9 cellular contexts compared by ENCODE assay signal in genomic region chr2:120222186-120223033, GRCh38. TPM values are rescaled to one million over a fixed set of nuclear protein-coding genes. Genes with fewer than 3 reads are reported as not detected.
A peak's percentile ranks its signal among the peaks of the same experiment; 100 is the strongest.
DNase-seq lines count a peak whose midpoint lies in the region; FAIRE-seq and TF ChIP-seq lines count a peak whose summit lies in the region.
"Had no signal": no experiment of that assay in that cellular context is flagged by ENCODE, and none has a peak within 500 bp of the region (broad histone marks: within the 10 kb centered on the region; RNA-seq: fewer than 3 reads in every experiment).

No MANE protein-coding gene starts in this region.

- CTCF ChIA-PET in activated naive CD4-positive, alpha-beta T cell treated with anti-CD3 and anti-CD28 coated beads, Interleukin-2, amount 10 ng/mL, durations not matched to agents 7 days and 5 days (lab: Charles Lee), result interaction anchor here (1.1 to 2.7 kb wide), 3 partner anchors 16 to 90 kb away, joined by 4 to 8 read pairs (median 5); no protein-coding TSS in a partner anchor
- CTCF ChIA-PET in mammary epithelial cell (lab: Charles Lee; ENCODE audit: low non-redundant PET), result no interaction called here

- DNase-seq in activated naive CD4-positive, alpha-beta T cell treated with anti-CD3 and anti-CD28 coated beads, Interleukin-2, amount 10 ng/mL, durations not matched to agents 7 days and 5 days, result no peak
- DNase-seq in activated naive CD4-positive, alpha-beta T cell treated with Interleukin-2 at 50 U/mL for 16 hours, result no peak
- DNase-seq in mammary epithelial cell (no peak), urothelium cell line (ENCODE audit: low spot score) (no peak), AG08395 (ENCODE audit: low spot score) (no peak), T1000 (lab: John Stamatoyannopoulos, UW) (no peak), UCSD-AML1 (lab: John Stamatoyannopoulos, UW; ENCODE audit: unreplicated experiment) (no peak)

- peaks cover 5% of the 10 kb centered on the region for H3K9me3 Mint-ChIP-seq in activated naive CD4-positive, alpha-beta T cell treated with anti-CD3 and anti-CD28 coated beads, Interleukin-2, amount 10 ng/mL, durations not matched to agents 7 days and 5 days

- H3K4me1 ChIP-seq in mammary epithelial cell (ENCODE audit: insufficient read depth, low read length) (peaks cover 19% of the 10 kb centered on the region), mesodermal cell (ENCODE audit: control insufficient read depth, insufficient read depth, low read length, poor library complexity, severe bottlenecking) (no peaks in the 10 kb centered on the region)

- dilution Hi-C loops in mammary epithelial cell (cut with HindIII; ENCODE audit: low sequenced_read_pairs), result no loop called here

- WGBS in mammary epithelial cell (ENCODE audit: low coverage, missing lambda C conversion rate), result 93% methylated on average over 20 of the region's 49 CpGs
- WGBS in mesodermal cell (ENCODE audit: insufficient coverage in 2 of 2), 2 experiments, result 83 to 87% methylated on average over 43 to 48 of the region's 49 CpGs

- H3K4me3 ChIP-seq in mammary epithelial cell (replicated peaks in 1 of 3; ENCODE audit: insufficient read depth in 1 of 3, low read depth in 2 of 3, low read length in 3 of 3) (peak overlapping the region; percentile 9 to 64 (median 60)), mesodermal cell (ENCODE audit: extremely low read depth, insufficient read depth, low read length, poor library complexity, severe bottlenecking) (peak overlapping the region; percentile 55)

- peaks cover 66% of the 10 kb centered on the region for H3K36me3 Mint-ChIP-seq in activated naive CD4-positive, alpha-beta T cell treated with anti-CD3 and anti-CD28 coated beads, Interleukin-2, amount 10 ng/mL, durations not matched to agents 7 days and 5 days

- TF ChIP-seq CTCF in mammary epithelial cell (conservative IDR thresholded peaks at IDR 0.05 in 1 of 2, IDR thresholded peaks at IDR 0.05 in 1 of 2; ENCODE audit: extremely low read depth in 1 of 2, insufficient read depth in 1 of 2, low read depth in 1 of 2, low read length in 2 of 2), result no peak

- H3K27ac Mint-ChIP-seq in activated naive CD4-positive, alpha-beta T cell treated with anti-CD3 and anti-CD28 coated beads, Interleukin-2, amount 10 ng/mL, durations not matched to agents 7 days and 5 days, result peak overlapping the region; percentile 88

- in situ Hi-C loops in mammary epithelial cell (cut with MboI; ENCODE audit: low sequenced_read_pairs in 2 of 2), result no loop called here

- intact Hi-C loops in mammary epithelial cell (cut with micrococcal nuclease), result loop anchor here (1.0 to 2.0 kb wide), 2 partner anchors 91 to 114 kb away; no protein-coding TSS in a partner anchor

- H3K27ac ChIP-seq in mammary epithelial cell (ENCODE audit: insufficient read depth, low read depth, low read length) (no peak overlapping the region), mesodermal cell (ENCODE audit: low read depth, low read length, severe bottlenecking) (no peak overlapping the region)

- H3K4me2 ChIP-seq in mammary epithelial cell (ENCODE audit: insufficient read depth, low read depth, low read length), result peak overlapping the region; percentile 89

- H3K27me3 Mint-ChIP-seq in activated naive CD4-positive, alpha-beta T cell treated with anti-CD3 and anti-CD28 coated beads, Interleukin-2, amount 10 ng/mL, durations not matched to agents 7 days and 5 days, result no peaks in the 10 kb centered on the region

- BruUV-seq in mammary epithelial cell (replicated peaks; lab: Mats Ljungman, UMichigan), result TSS peak; percentile 48

- H3K36me3 ChIP-seq in mammary epithelial cell (ENCODE audit: insufficient read depth, low read length) (peaks cover 3% of the 10 kb centered on the region), mesodermal cell (ENCODE audit: control insufficient read depth, insufficient read depth, low read length) (peaks cover 13% of the 10 kb centered on the region)

- H2AFZ ChIP-seq in mammary epithelial cell (ENCODE audit: low read depth, low read length), result peak overlapping the region; percentile 91

- FAIRE-seq in urothelium cell line (lab: Jason Lieb, UNC), result peak; percentile 48
- FAIRE-seq: G401.6 had no signal

- H4K20me1 ChIP-seq in mammary epithelial cell (ENCODE audit: insufficient read depth, low read length), result no peaks in the 10 kb centered on the region

- peak overlapping the region; percentile 69 for H3K4me3 Mint-ChIP-seq in activated naive CD4-positive, alpha-beta T cell treated with anti-CD3 and anti-CD28 coated beads, Interleukin-2, amount 10 ng/mL, durations not matched to agents 7 days and 5 days

- peaks cover 64% of the 10 kb centered on the region for H3K4me1 Mint-ChIP-seq in activated naive CD4-positive, alpha-beta T cell treated with anti-CD3 and anti-CD28 coated beads, Interleukin-2, amount 10 ng/mL, durations not matched to agents 7 days and 5 days

- peaks cover 8% of the 10 kb centered on the region for H3K9me3 ChIP-seq in mammary epithelial cell (replicated peaks; ENCODE audit: insufficient read depth, low read length)
- H3K9me3 ChIP-seq in mesodermal cell (ENCODE audit: control insufficient read depth, low read length), result peaks cover 8% of the 10 kb centered on the region

- no peak overlapping the region for H3K9ac ChIP-seq in mammary epithelial cell (ENCODE audit: insufficient read depth, low read length)

- H3K79me2 ChIP-seq in mammary epithelial cell (ENCODE audit: insufficient read depth, low read length), result peaks cover 21% of the 10 kb centered on the region

- no peaks in the 10 kb centered on the region for H3K27me3 ChIP-seq in mammary epithelial cell (ENCODE audit: insufficient read depth, low read length)

RNA-seq across cellular contexts. Expression of gene TMEM185B, which starts 0.8 kb away (rescaled TPM):
- 10 to 100 TPM; 30.2 to 45.7 TPM for total RNA-seq in mammary epithelial cell
- 29.3 TPM for polyA plus RNA-seq in mammary epithelial cell
- 32.7 TPM for polyA minus RNA-seq in mammary epithelial cell
- polyA plus RNA-seq in mesodermal cell (2013, experiment 1 of 2), result 16.1 TPM
- polyA plus RNA-seq in mesodermal cell (2013, experiment 2 of 2), result 15.9 TPM

RNA-seq across cellular contexts. Expression of gene RALB, which starts 30.2 kb away (rescaled TPM):
- total RNA-seq in mammary epithelial cell, result 10 to 100 TPM; 34.0 to 49.8 TPM
- polyA plus RNA-seq in mammary epithelial cell, result 52.5 TPM
- polyA minus RNA-seq in mammary epithelial cell, result 11.8 TPM
- polyA plus RNA-seq in mesodermal cell (2013, experiment 1 of 2), result 81.9 TPM
- 78.4 TPM for polyA plus RNA-seq in mesodermal cell (2013, experiment 2 of 2)
